13 cellular contexts compared by ENCODE assay signal in genomic region chr12:55721601-55722213, GRCh38. TPM values are rescaled to one million over a fixed set of nuclear protein-coding genes. Genes with fewer than 3 reads are reported as not detected.
DNase-seq lines count a peak whose midpoint lies in the region; ATAC-seq and TF ChIP-seq lines count a peak whose summit lies in the region.
"Had no signal": no experiment of that assay in that cellular context is flagged by ENCODE, and none has a peak within 500 bp of the region (broad histone marks: within the 10 kb centered on the region; RNA-seq: fewer than 3 reads in every experiment).

No MANE protein-coding gene starts in this region.

- peaks cover 73% of the 10 kb centered on the region for H3K36me3 Mint-ChIP-seq in activated T-cell treated with anti-CD3 and anti-CD28 coated beads, Interleukin-2, amount 50 U/mL, for 24 hours (ENCODE audit: low read depth)
- H3K36me3 Mint-ChIP-seq: memory B cell had no signal

- H3K4me3 Mint-ChIP-seq in activated T-cell treated with anti-CD3 and anti-CD28 coated beads, Interleukin-2, amount 50 U/mL, for 24 hours = no peak overlapping the region
- H3K4me3 Mint-ChIP-seq: activated CD4-positive, alpha-beta T cell treated with anti-CD3 and anti-CD28 coated beads, Interleukin-2, amount 10 ng/mL, durations not matched to agents 24 days and 14 days; memory B cell had no signal

- H3K4me1 Mint-ChIP-seq in activated T-cell treated with anti-CD3 and anti-CD28 coated beads, Interleukin-2, amount 50 U/mL, for 24 hours (ENCODE audit: low read depth) = peaks cover 45% of the 10 kb centered on the region

- no peak for TF ChIP-seq EP300 in upper lobe of left lung (IDR thresholded peaks at IDR 0.05)

- no peaks in the 10 kb centered on the region for H3K9me3 ChIP-seq in neutrophil
- no peaks in the 10 kb centered on the region for H3K9me3 ChIP-seq in upper lobe of left lung

- TF ChIP-seq CTCF in dorsolateral prefrontal cortex (IDR thresholded peaks at IDR 0.05 in 54 of 56, conservative IDR thresholded peaks at IDR 0.05 in 2 of 56; ENCODE audit: low read depth in 1 of 56, partially characterized antibody in 56 of 56) (no peak), neutrophil (IDR thresholded peaks at IDR 0.05) (no peak), upper lobe of left lung (IDR thresholded peaks at IDR 0.05) (no peak)

- TF ChIP-seq POLR2A in upper lobe of left lung (IDR thresholded peaks at IDR 0.05) = no peak

- WGBS in upper lobe of left lung, 2 donors = 80 to 82% methylated on average over 9 to 13 of the region's 14 CpGs

- H3K4me1 ChIP-seq in neutrophil (ENCODE audit: control insufficient read depth in 1 of 2, insufficient read depth in 1 of 2, low read depth in 1 of 2, low read length in 1 of 2) = peaks cover 54 to 65% of the 10 kb centered on the region in 2 experiments
- peaks cover 31 to 80% (median 37%) of the 10 kb centered on the region in 4 donors for H3K4me1 ChIP-seq in upper lobe of left lung

- no peaks in the 10 kb centered on the region for H3K27me3 Mint-ChIP-seq in activated T-cell treated with anti-CD3 and anti-CD28 coated beads, Interleukin-2, amount 50 U/mL, for 24 hours
- H3K27me3 Mint-ChIP-seq: activated CD4-positive, alpha-beta T cell treated with anti-CD3 and anti-CD28 coated beads, Interleukin-2, amount 10 ng/mL, durations not matched to agents 24 days and 14 days; memory B cell had no signal

- H3K27me3 ChIP-seq in dorsolateral prefrontal cortex = no peaks in the 10 kb centered on the region
- no peaks in the 10 kb centered on the region for H3K27me3 ChIP-seq in neutrophil
- no peaks in the 10 kb centered on the region for H3K27me3 ChIP-seq in upper lobe of left lung

- H3K36me3 ChIP-seq in neutrophil (peaks cover 83% of the 10 kb centered on the region), upper lobe of left lung (peaks cover 10 to 46% (median 36%) of the 10 kb centered on the region in 4 donors)

- H3K27ac ChIP-seq in dorsolateral prefrontal cortex = peak overlapping the region in 52 of 59 donors; percentile 21 to 98 (median 74)
- H3K27ac ChIP-seq in neutrophil = peak overlapping the region; percentile 55
- peak overlapping the region; percentile 7 to 66 (median 42) for H3K27ac ChIP-seq in upper lobe of left lung

- H3K4me3 ChIP-seq in dorsolateral prefrontal cortex (peak overlapping the region in 1 of 59 donors; percentile 24), neutrophil (ENCODE audit: low read depth in 1 of 2, low read length in 1 of 2) (no peak overlapping the region), upper lobe of left lung (no peak overlapping the region)

- peak overlapping the region; percentile 63 for H3K27ac Mint-ChIP-seq in activated T-cell treated with anti-CD3 and anti-CD28 coated beads, Interleukin-2, amount 50 U/mL, for 24 hours
- H3K27ac Mint-ChIP-seq: activated CD4-positive, alpha-beta T cell treated with anti-CD3 and anti-CD28 coated beads, Interleukin-2, amount 10 ng/mL, durations not matched to agents 24 days and 14 days; memory B cell had no signal

- no peaks in the 10 kb centered on the region for H3K9me3 Mint-ChIP-seq in activated T-cell treated with anti-CD3 and anti-CD28 coated beads, Interleukin-2, amount 50 U/mL, for 24 hours
- H3K9me3 Mint-ChIP-seq: activated CD4-positive, alpha-beta T cell treated with anti-CD3 and anti-CD28 coated beads, Interleukin-2, amount 10 ng/mL, durations not matched to agents 24 days and 14 days; memory B cell had no signal

- ATAC-seq in upper lobe of left lung (ENCODE audit: low FRiP score in 2 of 2) = no peak

- intact Hi-C loops in dorsolateral prefrontal cortex (cut with DNase I) = no loop called here

- DNase-seq in activated T-cell treated with anti-CD3 and anti-CD28 coated beads, Interleukin-2, amount 50 U/mL, for 24 hours = no peak
- no peak for DNase-seq in activated T-cell treated with anti-CD3 and anti-CD28 coated beads, Interleukin-2, amount 50 U/mL, for 48 hours
- DNase-seq in dorsolateral prefrontal cortex = no peak
- no peak for DNase-seq in upper lobe of left lung
- DNase-seq in activated CD8-positive, alpha-beta memory T cell treated with anti-CD3 and anti-CD28 coated beads for 24 hours = no peak
- no peak for DNase-seq in NCI-H510A (lab: John Stamatoyannopoulos, UW)
- DNase-seq in NCI-H748 (lab: John Stamatoyannopoulos, UW; ENCODE audit: unreplicated experiment) = no peak
- DNase-seq: activated CD4-positive, alpha-beta T cell treated with anti-CD3 and anti-CD28 coated beads, Interleukin-2, amount 10 ng/mL, durations not matched to agents 24 days and 14 days; activated gamma-delta T cell treated with Interleukin-2 at 50 U/mL for 16 hours; cortex of kidney; DND-41 had no signal

RNA-seq across cellular contexts. Expression of gene RDH5, which starts 1.5 kb away (rescaled TPM):
- total RNA-seq in dorsolateral prefrontal cortex (10 to 100 TPM in 45 of 120 experiments, 1 to 10 TPM in 75; 3.2 to 19.4 (median 9.0) TPM), upper lobe of left lung (10 to 100 TPM in 1 of 6 donors, 1 to 10 TPM in 5; 3.8 to 37.7 (median 5.6) TPM)

RNA-seq across cellular contexts. Expression of gene BLOC1S1, which starts 5.9 kb away (rescaled TPM):
- total RNA-seq in dorsolateral prefrontal cortex (100 to 1,000 TPM in 89 of 120 experiments, 10 to 100 TPM in 31; 73.5 to 149 (median 111) TPM), upper lobe of left lung (100 to 1,000 TPM in 5 of 6 donors, 10 to 100 TPM in 1; 34.6 to 255 (median 139) TPM)

RNA-seq across cellular contexts. Expression of gene CD63, which starts 7.1 kb away (rescaled TPM):
- 100 to 1,000 TPM; 216 to 509 (median 301) TPM for total RNA-seq in dorsolateral prefrontal cortex
- total RNA-seq in upper lobe of left lung = 1,000 to 10,000 TPM in 3 of 6 donors, 100 to 1,000 TPM in 3; 399 to 1,448 (median 972) TPM

RNA-seq across cellular contexts. Expression of gene ITGA7, which starts 14.0 kb away (rescaled TPM):
- total RNA-seq in dorsolateral prefrontal cortex (100 to 1,000 TPM in 38 of 120 experiments, 10 to 100 TPM in 82; 47.1 to 183 (median 85.5) TPM), upper lobe of left lung (10 to 100 TPM in 3 of 6 donors, 1 to 10 TPM in 3; 4.6 to 30.4 (median 9.0) TPM)

RNA-seq across cellular contexts. Expression of gene GDF11, which starts 21.2 kb away (rescaled TPM):
- total RNA-seq in dorsolateral prefrontal cortex (10 to 100 TPM; 11.9 to 63.8 (median 21.4) TPM), upper lobe of left lung (1 to 10 TPM; 1.0 to 6.8 (median 2.3) TPM)
